18 cellular contexts compared by ENCODE assay signal in genomic region chr11:16170448-16170847, GRCh38.
DNase-seq lines count a peak whose midpoint lies in the region; ATAC-seq and TF ChIP-seq lines count a peak whose summit lies in the region.
"Had no signal": no experiment of that assay in that cellular context is flagged by ENCODE, and none has a peak within 500 bp of the region (broad histone marks: within the 10 kb centered on the region; RNA-seq: fewer than 3 reads in every experiment).

No MANE protein-coding gene starts in this region.

- TF ChIP-seq CTCF in A673 (conservative IDR thresholded peaks at IDR 0.05; ENCODE audit: low read depth, low read length) (no peak), glutamatergic neuron (IDR thresholded peaks at IDR 0.05; ENCODE audit: partially characterized antibody, unreplicated experiment) (no peak), neural cell (IDR thresholded peaks at IDR 0.05; ENCODE audit: poor library complexity, severe bottlenecking) (no peak), Caco-2 (IDR thresholded peaks at IDR 0.05; ENCODE audit: insufficient read depth in 1 of 2, low read depth in 1 of 2, low read length in 1 of 2, severe bottlenecking in 1 of 2, unreplicated experiment in 1 of 2) (no peak)

- TF ChIP-seq EP300 in neural cell (conservative IDR thresholded peaks at IDR 0.05; ENCODE audit: poor library complexity, severe bottlenecking) = no peak

- BruUV-seq in A673 (replicated peaks; lab: Mats Ljungman, UMichigan) = no TSS peak
- no TSS peak for BruUV-seq in Caco-2 (replicated peaks; lab: Mats Ljungman, UMichigan)

- H3K36me3 ChIP-seq in A673 (ENCODE audit: insufficient read depth, low read length, poor library complexity, severe bottlenecking) (no peaks in the 10 kb centered on the region), HAP-1 (replicated peaks) (no peaks in the 10 kb centered on the region), neural cell (ENCODE audit: insufficient read depth, low read length) (no peaks in the 10 kb centered on the region), Caco-2 (ENCODE audit: control insufficient read depth, insufficient read depth, low read length) (no peaks in the 10 kb centered on the region)

- no peak overlapping the region for H2AFZ ChIP-seq in neural cell (ENCODE audit: low read depth, low read length)

- no peaks in the 10 kb centered on the region for H3K9me2 ChIP-seq in neural cell (ENCODE audit: insufficient read depth, low read length)
- H3K9me2 ChIP-seq: SK-N-SH had no signal

- H3K9ac ChIP-seq in neural cell (ENCODE audit: low read length) = no peak overlapping the region
- H3K9ac ChIP-seq: KMS-11, SK-N-SH had no signal

- in situ Hi-C loops in HAP-1 (cut with MboI; ENCODE audit: low sequenced_read_pairs) = no loop called here

- intact Hi-C loops in A673 (cut with micrococcal nuclease; ENCODE audit: unreplicated experiment) = loop anchor here (10.0 kb wide), 2 partner anchors 146 to 434 kb away; no protein-coding TSS in a partner anchor
- intact Hi-C loops in Caco-2 (cut with micrococcal nuclease; ENCODE audit: unreplicated experiment) = no loop called here

- H3K4me3 Mint-ChIP-seq in glutamatergic neuron (ENCODE audit: unreplicated experiment) (no peak overlapping the region), Caco-2 (ENCODE audit: unreplicated experiment) (no peak overlapping the region)
- H3K4me3 Mint-ChIP-seq in activated T-cell treated with anti-CD3 and anti-CD28 coated beads, Interleukin-2, amount 50 U/mL, for 72 hours = no peak overlapping the region
- H3K4me3 Mint-ChIP-seq: B cell, CD14-positive monocyte had no signal

- no peaks in the 10 kb centered on the region for H3K27me3 Mint-ChIP-seq in glutamatergic neuron (ENCODE audit: unreplicated experiment)
- no peaks in the 10 kb centered on the region for H3K27me3 Mint-ChIP-seq in Caco-2 (ENCODE audit: insufficient read depth, unreplicated experiment)
- H3K27me3 Mint-ChIP-seq in activated T-cell treated with anti-CD3 and anti-CD28 coated beads, Interleukin-2, amount 50 U/mL, for 72 hours (ENCODE audit: low read depth) = no peaks in the 10 kb centered on the region
- H3K27me3 Mint-ChIP-seq: B cell had no signal

- H3K27ac ChIP-seq in A673 (ENCODE audit: low read depth, low read length, poor library complexity, severe bottlenecking) (peak overlapping the region; percentile 59), neural cell (ENCODE audit: low read length) (no peak overlapping the region)
- H3K27ac ChIP-seq: KMS-11 had no signal

- H3K79me2 ChIP-seq in neural cell (replicated peaks; ENCODE audit: insufficient read depth, low read length) = no peaks in the 10 kb centered on the region

- H3K4me3 ChIP-seq in A673 (ENCODE audit: low read depth, low read length, poor library complexity, severe bottlenecking) = no peak overlapping the region
- H3K4me3 ChIP-seq in HAP-1 = no peak overlapping the region
- H3K4me3 ChIP-seq in neural cell (ENCODE audit: low read length) = no peak overlapping the region
- no peak overlapping the region for H3K4me3 ChIP-seq in Caco-2 (ENCODE audit: low read depth, low read length)

- peak overlapping the region; percentile 26 for H3K4me2 ChIP-seq in neural cell (ENCODE audit: low read length)
- H3K4me2 ChIP-seq: KMS-11, SK-N-SH had no signal

- H3K9me3 ChIP-seq in A673 (ENCODE audit: low read depth, low read length, poor library complexity, severe bottlenecking) = no peaks in the 10 kb centered on the region
- no peaks in the 10 kb centered on the region for H3K9me3 ChIP-seq in HAP-1
- no peaks in the 10 kb centered on the region for H3K9me3 ChIP-seq in neural cell (ENCODE audit: low read length)
- no peaks in the 10 kb centered on the region for H3K9me3 ChIP-seq in Caco-2
- H3K9me3 ChIP-seq: SK-N-SH had no signal

- H3F3A ChIP-seq in neural cell (ENCODE audit: insufficient read depth, low read length, poor library complexity, severe bottlenecking) = no peaks in the 10 kb centered on the region

- H3K4me1 ChIP-seq in A673 (ENCODE audit: insufficient read depth, low read length, poor library complexity, severe bottlenecking) = peaks cover 50% of the 10 kb centered on the region
- peaks cover 14% of the 10 kb centered on the region for H3K4me1 ChIP-seq in HAP-1
- peaks cover 26% of the 10 kb centered on the region for H3K4me1 ChIP-seq in Caco-2

- peak overlapping the region; percentile 72 for H3K27ac Mint-ChIP-seq in glutamatergic neuron (ENCODE audit: unreplicated experiment)
- H3K27ac Mint-ChIP-seq in Caco-2 (ENCODE audit: unreplicated experiment) = no peak overlapping the region
- no peak overlapping the region for H3K27ac Mint-ChIP-seq in activated T-cell treated with anti-CD3 and anti-CD28 coated beads, Interleukin-2, amount 50 U/mL, for 72 hours
- H3K27ac Mint-ChIP-seq: B cell, CD14-positive monocyte had no signal

- peak; percentile 41 for DNase-seq in A673 (ENCODE audit: low spot score)
- DNase-seq in HAP-1 (ENCODE audit: low spot score in 2 of 2) = peak; percentile 20 to 33
- DNase-seq in glutamatergic neuron = no peak
- no peak for DNase-seq in NCI-H1694 (lab: John Stamatoyannopoulos, UW)
- DNase-seq in Caco-2 = no peak
- DNase-seq in activated T-cell treated with anti-CD3 and anti-CD28 coated beads, Interleukin-2, amount 50 U/mL, for 72 hours = no peak
- DNase-seq: NCI-H1105, NCI-H146, NCI-H2081, NCI-H526 treated with DMSO at 0.1 percent for 48 hours, OCI-M1, SHP77 had no signal

- no peak for ATAC-seq in activated T-cell treated with anti-CD3 and anti-CD28 coated beads, Interleukin-2, amount 50 U/mL, for 72 hours (replicated peaks in 1 of 2)
- ATAC-seq: HCT116 had no signal

- no peaks in the 10 kb centered on the region for H4K20me1 ChIP-seq in neural cell (ENCODE audit: insufficient read depth)

- H3K27me3 ChIP-seq in A673 (replicated peaks; ENCODE audit: insufficient read depth, low read depth, low read length, poor library complexity) = no peaks in the 10 kb centered on the region
- H3K27me3 ChIP-seq in HAP-1 (ENCODE audit: low read depth) = no peaks in the 10 kb centered on the region
- H3K27me3 ChIP-seq in neural cell (ENCODE audit: insufficient read depth, low read depth, low read length) = no peaks in the 10 kb centered on the region
- H3K27me3 ChIP-seq in Caco-2 (replicated peaks; ENCODE audit: control insufficient read depth, insufficient read depth, low read length) = no peaks in the 10 kb centered on the region

- H3K36me3 Mint-ChIP-seq in glutamatergic neuron (ENCODE audit: unreplicated experiment) = no peaks in the 10 kb centered on the region
- H3K36me3 Mint-ChIP-seq in Caco-2 (ENCODE audit: insufficient read depth, unreplicated experiment) = no peaks in the 10 kb centered on the region
- no peaks in the 10 kb centered on the region for H3K36me3 Mint-ChIP-seq in activated T-cell treated with anti-CD3 and anti-CD28 coated beads, Interleukin-2, amount 50 U/mL, for 72 hours (ENCODE audit: insufficient read depth in 2 of 2)
- H3K36me3 Mint-ChIP-seq: CD14-positive monocyte had no signal

- H3K4me1 Mint-ChIP-seq in glutamatergic neuron (ENCODE audit: low read depth, unreplicated experiment) (peaks cover 12% of the 10 kb centered on the region), Caco-2 (ENCODE audit: low read depth, unreplicated experiment) (peaks cover 8% of the 10 kb centered on the region)
- H3K4me1 Mint-ChIP-seq in activated T-cell treated with anti-CD3 and anti-CD28 coated beads, Interleukin-2, amount 50 U/mL, for 72 hours (ENCODE audit: low read depth) = no peaks in the 10 kb centered on the region
- H3K4me1 Mint-ChIP-seq: B cell, CD14-positive monocyte had no signal

- TF ChIP-seq RAD21 in neural cell (conservative IDR thresholded peaks at IDR 0.05) = no peak

- CTCF ChIA-PET in A673 (lab: Charles Lee) (no interaction called here), Caco-2 (lab: Charles Lee) (no interaction called here)

- no peaks in the 10 kb centered on the region for H3K9me3 Mint-ChIP-seq in glutamatergic neuron (ENCODE audit: unreplicated experiment)
- H3K9me3 Mint-ChIP-seq in Caco-2 (ENCODE audit: unreplicated experiment) = no peaks in the 10 kb centered on the region
- H3K9me3 Mint-ChIP-seq in activated T-cell treated with anti-CD3 and anti-CD28 coated beads, Interleukin-2, amount 50 U/mL, for 72 hours = no peaks in the 10 kb centered on the region
- H3K9me3 Mint-ChIP-seq: CD14-positive monocyte had no signal

- POLR2A ChIA-PET in A673 (lab: Charles Lee; ENCODE audit: low non-redundant PET) (interaction anchor here (0.7 kb wide), 1 partner anchor 329 kb away, joined by 3 read pairs; no protein-coding TSS in a partner anchor), Caco-2 (lab: Charles Lee) (no interaction called here)

TF ChIP-seq in neural cell, 6 proteins besides CTCF, POLR2A, EP300 and RAD21:
- no peak for TF ChIP-seq REST (IDR thresholded peaks at IDR 0.05; ENCODE audit: borderline replicate concordance)

Comparison
In these comparisons a context has a peak if more than half of its experiments do, and no peak if none do; other contexts are left out.
1. DNase-seq: peak in A673 (single experiment) and HAP-1 (2 of 2); none in glutamatergic neuron (single experiment), NCI-H1694 (single experiment), Caco-2 (0 of 2) and activated T-cell treated with anti-CD3 and anti-CD28 coated beads, Interleukin-2, amount 50 U/mL, for 72 hours (0 of 2).